In genomic region chr16:86824751-86825310, GRCh38 we compare ENCODE assay signal across 14 cellular contexts.
DNase-seq lines count a peak whose midpoint lies in the region; ATAC-seq and TF ChIP-seq lines count a peak whose summit lies in the region.
"Had no signal": no experiment of that assay in that cellular context is flagged by ENCODE, and none has a peak within 500 bp of the region (broad histone marks: within the 10 kb centered on the region; RNA-seq: fewer than 3 reads in every experiment).

No MANE protein-coding gene starts in this region.

- BruUV-seq in MCF 10A (replicated peaks; lab: Mats Ljungman, UMichigan) = no TSS peak

- 30% methylated on average over 2 of the region's 18 CpGs for WGBS in suprapubic skin

- H3K4me1 ChIP-seq in breast epithelium (no peaks in the 10 kb centered on the region), suprapubic skin (peaks cover 6% of the 10 kb centered on the region)

- ATAC-seq in activated CD8-positive, alpha-beta T cell treated with anti-CD3 and anti-CD28 coated beads, Interleukin-2, amount 10 ng/mL, durations not matched to agents 7 days and 5 days = no peak

- H3K27ac Mint-ChIP-seq in MCF 10A (ENCODE audit: low read depth, unreplicated experiment) = peak overlapping the region; percentile 85
- H3K27ac Mint-ChIP-seq in activated CD8-positive, alpha-beta T cell treated with anti-CD3 and anti-CD28 coated beads, Interleukin-2, amount 10 ng/mL, durations not matched to agents 7 days and 5 days = no peak overlapping the region

- TF ChIP-seq POLR2A in breast epithelium (IDR thresholded peaks at IDR 0.05) = no peak
- no peak for TF ChIP-seq POLR2A in suprapubic skin (IDR thresholded peaks at IDR 0.05)

- H3K27me3 Mint-ChIP-seq in MCF 10A (ENCODE audit: insufficient read depth, unreplicated experiment) = no peaks in the 10 kb centered on the region
- peaks cover 30% of the 10 kb centered on the region for H3K27me3 Mint-ChIP-seq in activated CD8-positive, alpha-beta T cell treated with anti-CD3 and anti-CD28 coated beads, Interleukin-2, amount 10 ng/mL, durations not matched to agents 7 days and 5 days (ENCODE audit: low read depth)

- CTCF ChIA-PET in MCF 10A (lab: Yijun Ruan, JAX) = interaction anchor here (0.9 kb wide), 1 partner anchor 74 kb away, joined by 3 read pairs; no protein-coding TSS in a partner anchor
- CTCF ChIA-PET in activated CD8-positive, alpha-beta T cell treated with anti-CD3 and anti-CD28 coated beads, Interleukin-2, amount 10 ng/mL, durations not matched to agents 7 days and 5 days (lab: Charles Lee) = no interaction called here

- no peaks in the 10 kb centered on the region for H3K9me3 ChIP-seq in breast epithelium
- H3K9me3 ChIP-seq in suprapubic skin = no peaks in the 10 kb centered on the region

- H3K4me3 ChIP-seq in breast epithelium = no peak overlapping the region
- no peak overlapping the region for H3K4me3 ChIP-seq in suprapubic skin
- H3K4me3 ChIP-seq: hepatocyte had no signal

- H3K27me3 ChIP-seq in breast epithelium (peaks cover 0 to 65% of the 10 kb centered on the region in 2 donors), suprapubic skin (peaks cover 77% of the 10 kb centered on the region)

- intact Hi-C loops in MCF 10A (cut with micrococcal nuclease) (loop anchor here (2.0 to 5.0 kb wide), 2 partner anchors 192 to 258 kb away; partner anchors contain the start of gene FOXC2), breast epithelium (cut with DNase I; ENCODE audit: low total_unique reads) (no loop called here)

- POLR2A ChIA-PET in MCF 10A (lab: Yijun Ruan, JAX) = interaction anchor here (0.7 to 1.3 kb wide), 4 partner anchors 40 to 257 kb away, joined by 3 to 5 read pairs (median 4); no protein-coding TSS in a partner anchor
- POLR2A ChIA-PET in activated CD8-positive, alpha-beta T cell treated with anti-CD3 and anti-CD28 coated beads, Interleukin-2, amount 10 ng/mL, durations not matched to agents 7 days and 5 days (lab: Charles Lee) = no interaction called here

- peak overlapping the region; percentile 57 for H3K4me3 Mint-ChIP-seq in MCF 10A (ENCODE audit: unreplicated experiment)
- H3K4me3 Mint-ChIP-seq in activated CD8-positive, alpha-beta T cell treated with anti-CD3 and anti-CD28 coated beads, Interleukin-2, amount 10 ng/mL, durations not matched to agents 7 days and 5 days = no peak overlapping the region

- H3K27ac ChIP-seq in breast epithelium (no peak overlapping the region), suprapubic skin (peak overlapping the region; percentile 31)
- H3K27ac ChIP-seq: hepatocyte, KMS-11 had no signal

- H3K9me3 Mint-ChIP-seq in MCF 10A (ENCODE audit: unreplicated experiment) = no peaks in the 10 kb centered on the region
- no peaks in the 10 kb centered on the region for H3K9me3 Mint-ChIP-seq in activated CD8-positive, alpha-beta T cell treated with anti-CD3 and anti-CD28 coated beads, Interleukin-2, amount 10 ng/mL, durations not matched to agents 7 days and 5 days (ENCODE audit: insufficient read depth)

- peaks cover 7% of the 10 kb centered on the region for H3K36me3 Mint-ChIP-seq in MCF 10A (ENCODE audit: insufficient read depth, unreplicated experiment)
- H3K36me3 Mint-ChIP-seq in activated CD8-positive, alpha-beta T cell treated with anti-CD3 and anti-CD28 coated beads, Interleukin-2, amount 10 ng/mL, durations not matched to agents 7 days and 5 days (ENCODE audit: low read depth) = no peaks in the 10 kb centered on the region

- in situ Hi-C loops in ACHN (cut with HindIII; ENCODE audit: low pct_ligation_motif_present, low pct_unique_long_range_greater_than_20kb, low sequenced_read_pairs) = no loop called here

- H3K4me1 Mint-ChIP-seq in MCF 10A (ENCODE audit: insufficient read depth, unreplicated experiment) = peaks cover 42% of the 10 kb centered on the region
- H3K4me1 Mint-ChIP-seq in activated CD8-positive, alpha-beta T cell treated with anti-CD3 and anti-CD28 coated beads, Interleukin-2, amount 10 ng/mL, durations not matched to agents 7 days and 5 days (ENCODE audit: low read depth) = peaks cover 5% of the 10 kb centered on the region

- TF ChIP-seq CTCF in MCF 10A (IDR thresholded peaks at IDR 0.05; ENCODE audit: unreplicated experiment) = no peak
- TF ChIP-seq CTCF in breast epithelium (IDR thresholded peaks at IDR 0.05) = no peak
- TF ChIP-seq CTCF in suprapubic skin (IDR thresholded peaks at IDR 0.05) = no peak

- no peak for TF ChIP-seq EP300 in suprapubic skin (IDR thresholded peaks at IDR 0.05)

- H3K36me3 ChIP-seq in breast epithelium (no peaks in the 10 kb centered on the region), suprapubic skin (no peaks in the 10 kb centered on the region)

- DNase-seq in MCF 10A (ENCODE audit: unreplicated experiment) (peak; percentile 96), breast epithelium (ENCODE audit: low spot score in 2 of 2) (no peak), astrocyte of the hippocampus (ENCODE audit: low read depth, low spot score) (peak; percentile 64), islet precursor cell (peak; percentile 73), suprapubic skin (ENCODE audit: low spot score in 2 of 2) (no peak), ACHN (no peak)
- DNase-seq in stimulated activated naive CD4-positive, alpha-beta T cell (lab: John Stamatoyannopoulos, UW) = no peak
- DNase-seq in activated CD8-positive, alpha-beta T cell treated with anti-CD3 and anti-CD28 coated beads, Interleukin-2, amount 10 ng/mL, durations not matched to agents 7 days and 5 days = no peak
- DNase-seq: activated naive CD4-positive, alpha-beta T cell; central memory CD4-positive, alpha-beta T cell; COR-L47; NCI-H187 treated with DMSO at 0.1 percent for 48 hours had no signal

Comparison
In these comparisons a context has a peak if more than half of its experiments do, and no peak if none do; other contexts are left out.
1. DNase-seq: peak in MCF 10A (single experiment), astrocyte of the hippocampus (single experiment) and islet precursor cell (single experiment); none in breast epithelium (0 of 2), suprapubic skin (0 of 2), ACHN (single experiment), stimulated activated naive CD4-positive, alpha-beta T cell (0 of 6) and activated CD8-positive, alpha-beta T cell treated with anti-CD3 and anti-CD28 coated beads, Interleukin-2, amount 10 ng/mL, durations not matched to agents 7 days and 5 days (single experiment).